8 cellular contexts compared by ENCODE assay signal in the genomic region with DNA sequence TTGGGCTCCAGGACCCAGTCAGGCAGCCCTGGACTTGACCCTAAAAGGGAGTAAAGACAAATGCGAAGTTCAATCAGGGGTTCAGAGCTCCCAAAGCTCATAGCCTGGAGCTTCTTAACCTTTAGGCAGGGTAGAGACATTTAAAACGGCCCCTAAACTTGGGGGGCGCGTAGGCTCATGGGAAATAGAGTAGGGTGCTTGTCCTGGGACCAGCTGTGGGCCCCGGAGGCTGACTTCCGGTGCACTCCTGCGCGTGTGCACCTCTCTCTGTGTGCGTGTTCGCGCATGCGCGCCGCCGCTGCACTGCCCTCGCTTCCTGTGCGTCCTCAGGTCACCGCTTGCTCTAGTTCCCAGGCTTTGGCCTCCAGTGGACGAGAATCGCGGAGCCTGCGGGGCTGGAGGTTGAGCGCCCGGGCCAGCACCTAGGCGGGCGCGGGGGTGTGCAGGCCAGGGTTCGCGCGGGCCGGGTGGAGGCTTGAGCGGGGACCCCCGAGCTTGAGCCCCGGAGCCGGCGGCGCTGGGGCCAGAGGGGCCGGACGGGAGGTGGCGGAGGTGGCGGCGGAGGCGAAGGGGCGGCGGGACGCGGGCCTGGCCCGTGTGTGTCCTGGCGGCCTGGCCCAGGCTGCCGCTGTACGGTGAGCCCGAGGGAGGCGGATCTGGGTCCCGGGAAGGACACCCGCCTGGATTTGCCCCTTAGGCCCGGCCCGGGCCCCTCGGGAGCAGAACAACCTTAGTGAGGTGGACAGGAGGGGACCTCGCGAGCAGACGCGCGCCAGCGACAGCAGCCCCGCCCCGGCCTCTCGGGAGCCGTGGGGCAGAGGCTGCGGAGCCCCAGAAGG. TPM values are rescaled to one million over a fixed set of nuclear protein-coding genes. Genes with fewer than 3 reads are reported as not detected.
DNase-seq lines count a peak whose midpoint lies in the region; ATAC-seq, FAIRE-seq and TF ChIP-seq lines count a peak whose summit lies in the region.

A gene (plus strand): TSS at position 303 of the 839 bp plus-strand sequence. CDS start 2,217 bp downstream, outside the sequence.

- H3K79me1 ChIP-seq in trophoblast cell (ENCODE audit: low read length), result peaks cover 6% of the 10 kb centered on the region

- H4K8ac ChIP-seq in trophoblast cell (ENCODE audit: low read depth, low read length), result peak within 1 kb of the TSS; percentile 95

- WGBS in trophoblast cell (ENCODE audit: extremely low coverage, insufficient coverage, insufficient read length), result no CpG with 5 or more reads among the region's 69 CpGs
- WGBS in transverse colon (ENCODE audit: low coverage in 1 of 2), 2 donors, result 2% methylated on average over 66 of the region's 69 CpGs; no CpG with 5 or more reads in 1 of the 2 donors

- H2AK5ac ChIP-seq in trophoblast cell (ENCODE audit: low read length), result no peak within 1 kb of the TSS

- no peak for TF ChIP-seq EP300 in transverse colon (IDR thresholded peaks at IDR 0.05; ENCODE audit: low read depth)

- H2BK5ac ChIP-seq in trophoblast cell (ENCODE audit: low read depth, low read length, poor library complexity), result peak within 1 kb of the TSS; percentile 58

- peaks cover 12% of the 10 kb centered on the region for H3K9me3 Mint-ChIP-seq in activated naive CD8-positive, alpha-beta T cell treated with anti-CD3 and anti-CD28 coated beads, Interleukin-2, amount 50 U/mL, for 24 hours

- peaks cover 2 to 5% of the 10 kb centered on the region in 2 experiments for H3K4me1 ChIP-seq in trophoblast cell (ENCODE audit: control insufficient read depth in 1 of 2, insufficient read depth in 2 of 2, low read length in 2 of 2)
- peaks cover 0 to 12% (median 6%) of the 10 kb centered on the region in 4 donors for H3K4me1 ChIP-seq in transverse colon

- H3K23ac ChIP-seq in trophoblast cell (ENCODE audit: low read length), result no peak within 1 kb of the TSS

- peak; percentile 99 for ATAC-seq in HG02763 (IDR thresholded peaks at IDR 0.05; ENCODE audit: unreplicated experiment)
- peak; percentile 100 for ATAC-seq in activated naive CD8-positive, alpha-beta T cell treated with anti-CD3 and anti-CD28 coated beads, Interleukin-2, amount 50 U/mL, for 24 hours

- H3K27ac Mint-ChIP-seq in activated naive CD8-positive, alpha-beta T cell treated with anti-CD3 and anti-CD28 coated beads, Interleukin-2, amount 50 U/mL, for 24 hours, result peak within 1 kb of the TSS; percentile 90

- H3K79me2 ChIP-seq in trophoblast cell (ENCODE audit: control insufficient read depth, insufficient read depth, low read length, poor library complexity), result peaks cover 5% of the 10 kb centered on the region

- H3K36me3 Mint-ChIP-seq in activated naive CD8-positive, alpha-beta T cell treated with anti-CD3 and anti-CD28 coated beads, Interleukin-2, amount 50 U/mL, for 24 hours (ENCODE audit: low read depth), result peaks cover 34% of the 10 kb centered on the region

- TF ChIP-seq POLR2A in GM12891 (IDR thresholded peaks at IDR 0.05; ENCODE audit: low read depth, low read length) (peak; percentile 74; the same call in 1 of the 2 replicates), transverse colon (IDR thresholded peaks at IDR 0.05) (peak; percentile 56)

- H3K27me3 ChIP-seq in trophoblast cell (ENCODE audit: insufficient read depth, low read length), result no peaks in the 10 kb centered on the region
- H3K27me3 ChIP-seq in transverse colon, result no peaks in the 10 kb centered on the region

- H3K4ac ChIP-seq in trophoblast cell (ENCODE audit: low read depth, low read length), result peak within 1 kb of the TSS; percentile 36

- H3K4me2 ChIP-seq in trophoblast cell (ENCODE audit: low read length), result peak within 1 kb of the TSS; percentile 93

- H3K18ac ChIP-seq in trophoblast cell (ENCODE audit: low read length), result peak within 1 kb of the TSS; percentile 77

- H3K4me3 Mint-ChIP-seq in activated naive CD8-positive, alpha-beta T cell treated with anti-CD3 and anti-CD28 coated beads, Interleukin-2, amount 50 U/mL, for 24 hours, result peak within 1 kb of the TSS; percentile 91

- H3K27ac ChIP-seq in trophoblast cell (ENCODE audit: low read depth, low read length) (peak within 1 kb of the TSS; percentile 49), transverse colon (peak within 1 kb of the TSS; percentile 87 to 94 (median 90))

- peak within 1 kb of the TSS; percentile 91 for H2AFZ ChIP-seq in trophoblast cell (ENCODE audit: insufficient read depth, low read length, poor library complexity)

- H4K12ac ChIP-seq in trophoblast cell (ENCODE audit: low read depth, low read length), result peak within 1 kb of the TSS; percentile 86

- FAIRE-seq in GM12891 (lab: Jason Lieb, UNC), result peak; percentile 94

- DNase-seq in GM12891 (ENCODE audit: insufficient read length, low spot score), result peak; percentile 79
- peak; percentile 83 for DNase-seq in NCI-H1436 (lab: John Stamatoyannopoulos, UW)
- DNase-seq in SW480 (ENCODE audit: low spot score), result peak; percentile 98
- peak; percentile 92 for DNase-seq in activated naive CD8-positive, alpha-beta T cell treated with anti-CD3 and anti-CD28 coated beads, Interleukin-2, amount 50 U/mL, for 24 hours
- DNase-seq in cardiac septum (ENCODE audit: low spot score), result peak; percentile 96
- peak; percentile 95 to 96 for DNase-seq in trophoblast cell
- DNase-seq in transverse colon, result peak; percentile 96

- H4K91ac ChIP-seq in trophoblast cell (ENCODE audit: low read depth, low read length), result peak within 1 kb of the TSS; percentile 70

- peak within 1 kb of the TSS; percentile 71 for H3K14ac ChIP-seq in trophoblast cell (ENCODE audit: low read length)

- H3K9me3 ChIP-seq in trophoblast cell (ENCODE audit: insufficient read depth, low read depth, low read length) (peaks cover 1% of the 10 kb centered on the region), transverse colon (peaks cover 0 to 4% of the 10 kb centered on the region in 2 donors)

- peak in 1 of 5 experiments; percentile 13 for TF ChIP-seq CTCF in transverse colon (IDR thresholded peaks at IDR 0.05)

- no peak within 1 kb of the TSS for H2BK12ac ChIP-seq in trophoblast cell (ENCODE audit: low read length)

- in situ Hi-C loops in transverse colon (cut with MboI; ENCODE audit: low pct_ligation_motif_present in 1 of 4, low pct_unique_long_range_greater_than_20kb in 1 of 4, low sequenced_read_pairs in 3 of 4), result no loop called here

- H2BK120ac ChIP-seq in trophoblast cell (ENCODE audit: insufficient read depth, low read length, poor library complexity), result peak within 1 kb of the TSS; percentile 26

- intact Hi-C loops in cardiac septum (cut with DNase I), result no loop called here
- intact Hi-C loops in transverse colon (cut with DNase I; ENCODE audit: low total_unique reads), result no loop called here

- peak within 1 kb of the TSS; percentile 86 for H3K4me3 ChIP-seq in trophoblast cell (ENCODE audit: low read depth, low read length)
- H3K4me3 ChIP-seq in transverse colon, result peak within 1 kb of the TSS; percentile 76 to 99 (median 95)

- H3K27me3 Mint-ChIP-seq in activated naive CD8-positive, alpha-beta T cell treated with anti-CD3 and anti-CD28 coated beads, Interleukin-2, amount 50 U/mL, for 24 hours, result no peaks in the 10 kb centered on the region

- H3K36me3 ChIP-seq in trophoblast cell (ENCODE audit: control insufficient read depth in 1 of 2, insufficient read depth in 2 of 2, low read length in 2 of 2) (peaks cover 8 to 10% of the 10 kb centered on the region in 2 experiments), transverse colon (peaks cover 0 to 13% (median 5%) of the 10 kb centered on the region in 4 donors)

- peaks cover 33% of the 10 kb centered on the region for H3K4me1 Mint-ChIP-seq in activated naive CD8-positive, alpha-beta T cell treated with anti-CD3 and anti-CD28 coated beads, Interleukin-2, amount 50 U/mL, for 24 hours

- H3K9ac ChIP-seq in trophoblast cell (ENCODE audit: low read length), result peak within 1 kb of the TSS; percentile 95

TF ChIP-seq in GM12891, 5 proteins besides CTCF, POLR2A, EP300 and RAD21:
- peak; percentile 68 for TF ChIP-seq TAF1 (IDR thresholded peaks at IDR 0.05; ENCODE audit: low read depth, low read length)
- TF ChIP-seq PAX5 (IDR thresholded peaks at IDR 0.05; ENCODE audit: insufficient read depth, low read length, severe bottlenecking), result no peak
- TF ChIP-seq POLR2AphosphoS5 (IDR thresholded peaks at IDR 0.05; ENCODE audit: low read depth, low read length), result peak; percentile 83
- 0 out of 2 replicates have a peak, but pooled peaks have one; percentile 9 for TF ChIP-seq SPI1 (IDR thresholded peaks at IDR 0.05; ENCODE audit: low read depth, low read length)

RNA-seq across cellular contexts. Expression of the gene that starts here (rescaled TPM):
- polyA plus RNA-seq in GM12891 (2012; ENCODE audit: low read depth, missing spikeins), result 4.8 TPM
- total RNA-seq in cardiac septum, result 9.6 TPM
- 5.7 and 6.0 TPM in 2 replicates for polyA plus RNA-seq in trophoblast cell (2013)
- total RNA-seq in transverse colon, result 10 to 100 TPM in 1 of 4 donors, 1 to 10 TPM in 3; 3.4 to 11.6 (median 8.5) TPM

Comparison
In these comparisons a context has a peak if more than half of its experiments do, and no peak if none do; other contexts are left out.
1. Peak in every context shown above with its lines: DNase-seq, ATAC-seq, H3K4me3 ChIP-seq and H3K27ac ChIP-seq.